In the genomic region with DNA sequence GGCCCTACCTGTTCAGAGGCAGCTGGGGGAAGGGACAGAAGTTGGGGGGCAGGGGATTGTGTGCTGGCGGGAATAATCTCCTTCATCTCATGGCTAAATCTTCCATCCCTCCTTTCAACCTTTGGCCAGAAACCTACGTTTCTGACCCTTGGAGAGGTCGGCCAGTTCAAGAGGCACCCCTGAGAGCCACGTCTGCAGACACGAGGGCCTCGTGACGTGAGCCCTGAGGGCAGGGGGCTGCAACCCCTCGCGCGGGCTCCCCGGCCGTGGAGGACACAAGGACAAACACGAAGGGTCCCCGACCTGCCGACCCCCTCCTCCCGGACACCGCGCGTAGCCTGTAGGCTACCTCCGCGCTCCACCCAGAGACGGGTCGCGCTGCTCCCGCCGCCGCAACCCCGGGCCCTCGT, we compare ENCODE assay signal across 9 cellular contexts. TPM values are rescaled to one million over a fixed set of nuclear protein-coding genes. Genes with fewer than 3 reads are reported as not detected.
DNase-seq lines count a peak whose midpoint lies in the region; ATAC-seq and TF ChIP-seq lines count a peak whose summit lies in the region.
"Had no signal": no experiment of that assay in that cellular context is flagged by ENCODE, and none has a peak within 500 bp of the region (broad histone marks: within the 10 kb centered on the region; RNA-seq: fewer than 3 reads in every experiment).

No MANE protein-coding gene starts in this region.

- no peak for TF ChIP-seq POLR2A in heart left ventricle (IDR thresholded peaks at IDR 0.05)

- 1 to 4% (median 2%) methylated on average over 23 to 29 of the region's 29 CpGs for WGBS in heart left ventricle, 4 donors

- DNase-seq in G401 (ENCODE audit: low spot score) (peak; percentile 14), WTC11 (ENCODE audit: low spot score) (no peak), heart left ventricle (no peak), skeletal muscle cell (ENCODE audit: low read depth) (no peak), NOMO-1 treated with DMSO at 0.1 percent for 48 hours (lab: John Stamatoyannopoulos, UW; ENCODE audit: unreplicated experiment) (no peak), GF-D8 (lab: John Stamatoyannopoulos, UW) (no peak), amygdala (lab: John Stamatoyannopoulos, UW) (no peak)

- peaks cover 0 to 32% (median 31%) of the 10 kb centered on the region in 9 donors for H3K36me3 ChIP-seq in heart left ventricle

- TF ChIP-seq CTCF in WTC11 (IDR thresholded peaks at IDR 0.05), result no peak
- TF ChIP-seq CTCF in heart left ventricle (IDR thresholded peaks at IDR 0.05), result no peak

- no peaks in the 10 kb centered on the region for H3K27me3 ChIP-seq in heart left ventricle

- intact Hi-C loops in heart left ventricle (cut with DNase I), result loop anchor here in 2 of 10 donors (2.0 kb wide), 2 partner anchors 15 to 59 kb away; a partner anchor contains a TSS

- peak overlapping the region; percentile 96 for H3K4me3 Mint-ChIP-seq in WTC11

- H3K36me3 Mint-ChIP-seq in WTC11, result peaks cover 33% of the 10 kb centered on the region

- no peaks in the 10 kb centered on the region for H3K9me3 Mint-ChIP-seq in WTC11

- peaks cover 22% of the 10 kb centered on the region for H3K4me1 Mint-ChIP-seq in WTC11

- peaks cover 5 to 47% (median 34%) of the 10 kb centered on the region in 12 donors for H3K4me1 ChIP-seq in heart left ventricle

- H3K4me3 ChIP-seq in heart left ventricle, result peak overlapping the region; percentile 60 to 99 (median 77)
- H3K4me3 ChIP-seq in skeletal muscle cell (ENCODE audit: low read depth, low read length), result peak overlapping the region; percentile 58

- H3K27ac Mint-ChIP-seq in WTC11, result peak overlapping the region; percentile 92

- ATAC-seq in HG02588 (IDR thresholded peaks at IDR 0.05; ENCODE audit: unreplicated experiment) (peak; percentile 5), WTC11 (peak; percentile 1; the same call in 1 of the 2 replicates), heart left ventricle (peak in 3 of 4 donors; percentile 1 to 24 (median 13))

- CTCF ChIA-PET in WTC11 (lab: Charles Lee), result interaction anchor here (0.6 kb wide), 1 partner anchor 98 kb away, joined by 4 read pairs; no protein-coding TSS in a partner anchor

- POLR2A ChIA-PET in WTC11 (lab: Charles Lee), result interaction anchor here (0.6 to 0.8 kb wide), 2 partner anchors 24 to 189 kb away, joined by 3 to 4 read pairs; a partner anchor contains a TSS

- in situ Hi-C loops in G401 (cut with HindIII; ENCODE audit: low sequenced_read_pairs), result no loop called here

- no peaks in the 10 kb centered on the region for H3K9me3 ChIP-seq in heart left ventricle

- H3K27ac ChIP-seq in heart left ventricle, result peak overlapping the region; percentile 81 to 99 (median 97)

- no peaks in the 10 kb centered on the region for H3K27me3 Mint-ChIP-seq in WTC11 (ENCODE audit: low read depth)

TF ChIP-seq in WTC11, 78 proteins besides CTCF, POLR2A, EP300 and RAD21:
- TF ChIP-seq, protein P1, sequence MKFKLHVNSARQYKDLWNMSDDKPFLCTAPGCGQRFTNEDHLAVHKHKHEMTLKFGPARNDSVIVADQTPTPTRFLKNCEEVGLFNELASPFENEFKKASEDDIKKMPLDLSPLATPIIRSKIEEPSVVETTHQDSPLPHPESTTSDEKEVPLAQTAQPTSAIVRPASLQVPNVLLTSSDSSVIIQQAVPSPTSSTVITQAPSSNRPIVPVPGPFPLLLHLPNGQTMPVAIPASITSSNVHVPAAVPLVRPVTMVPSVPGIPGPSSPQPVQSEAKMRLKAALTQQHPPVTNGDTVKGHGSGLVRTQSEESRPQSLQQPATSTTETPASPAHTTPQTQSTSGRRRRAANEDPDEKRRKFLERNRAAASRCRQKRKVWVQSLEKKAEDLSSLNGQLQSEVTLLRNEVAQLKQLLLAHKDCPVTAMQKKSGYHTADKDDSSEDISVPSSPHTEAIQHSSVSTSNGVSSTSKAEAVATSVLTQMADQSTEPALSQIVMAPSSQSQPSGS (CRISPR knock-in tag; IDR thresholded peaks at IDR 0.05; ENCODE audit: borderline replicate concordance, low read depth), result no peak
- TF ChIP-seq, protein P2, sequence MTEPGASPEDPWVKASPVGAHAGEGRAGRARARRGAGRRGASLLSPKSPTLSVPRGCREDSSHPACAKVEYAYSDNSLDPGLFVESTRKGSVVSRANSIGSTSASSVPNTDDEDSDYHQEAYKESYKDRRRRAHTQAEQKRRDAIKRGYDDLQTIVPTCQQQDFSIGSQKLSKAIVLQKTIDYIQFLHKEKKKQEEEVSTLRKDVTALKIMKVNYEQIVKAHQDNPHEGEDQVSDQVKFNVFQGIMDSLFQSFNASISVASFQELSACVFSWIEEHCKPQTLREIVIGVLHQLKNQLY (CRISPR knock-in tag; IDR thresholded peaks at IDR 0.05), result 0 out of 2 replicates have a peak, but pooled peaks have one; percentile 41
- TF ChIP-seq ZNF232 (CRISPR knock-in tag; IDR thresholded peaks at IDR 0.05), result peak; percentile 65; the same call in 1 of the 2 replicates
- 0 out of 2 replicates have a peak, but pooled peaks have one; percentile 8 for TF ChIP-seq ZNF416 (CRISPR knock-in tag; IDR thresholded peaks at IDR 0.05)

RNA-seq across cellular contexts. Expression of a gene that starts 0.9 kb away (rescaled TPM):
- 2,081 and 2,975 TPM in 2 replicates for total RNA-seq in G401 (2014; rRNA removed; shearing (Covaris generic))
- 1,498 to 1,502 TPM (median 1,501 TPM) in 3 replicates for total RNA-seq in WTC11 (2021)
- total RNA-seq in heart left ventricle, result 100 to 1,000 TPM; 346 to 753 (median 485) TPM
- polyA plus RNA-seq in heart left ventricle, result 1,000 to 10,000 TPM in 1 of 2 donors, 100 to 1,000 TPM in 1; 417 to 1,718 TPM

RNA-seq across cellular contexts. Expression of a gene that starts 5.3 kb away (rescaled TPM):
- 9.2 and 9.6 TPM in 2 replicates for total RNA-seq in G401 (2014; rRNA removed; shearing (Covaris generic))
- total RNA-seq in WTC11 (2021) (3.4 to 4.9 TPM (median 4.6 TPM) in 3 replicates), heart left ventricle (under 1 TPM in 7 of 9 donors, not detected in 2; 0.17 to 0.75 (median 0.63) TPM)
- polyA plus RNA-seq in heart left ventricle, result under 1 TPM; 0.24 to 0.57 TPM

RNA-seq across cellular contexts. Expression of a gene that starts 9.3 kb away (rescaled TPM):
- total RNA-seq in G401 (2014; rRNA removed; shearing (Covaris generic)), result not detected in 2 replicates
- 1.1 to 1.8 TPM (median 1.5 TPM) in 3 replicates for total RNA-seq in WTC11 (2021)
- total RNA-seq in heart left ventricle, result not detected
- not detected for polyA plus RNA-seq in heart left ventricle
- total RNA-seq: SK-MEL-5 had no signal

RNA-seq across cellular contexts. Expression of a gene that starts 22.3 kb away (rescaled TPM):
- total RNA-seq in G401 (2014; rRNA removed; shearing (Covaris generic)), result 25.8 and 60.2 TPM in 2 replicates
- total RNA-seq in WTC11 (2021) (6.6 to 6.8 TPM (median 6.8 TPM) in 3 replicates), heart left ventricle (10 to 100 TPM; 12.7 to 21.6 (median 16.9) TPM)
- 10 to 100 TPM in 1 of 2 donors, 1 to 10 TPM in 1; 6.1 to 31.4 TPM for polyA plus RNA-seq in heart left ventricle

RNA-seq across cellular contexts. Expression of a gene that starts 23.6 kb away (rescaled TPM):
- total RNA-seq in G401 (2014; rRNA removed; shearing (Covaris generic)), result 1.2 and 4.7 TPM in 2 replicates
- 1.7 to 2.1 TPM (median 2.0 TPM) in 3 replicates for total RNA-seq in WTC11 (2021)
- 1 to 10 TPM in 1 of 9 donors, under 1 TPM in 8; 0.18 to 1.1 (median 0.46) TPM for total RNA-seq in heart left ventricle
- under 1 TPM; 0.08 to 0.28 TPM for polyA plus RNA-seq in heart left ventricle
